Comparison of ENCODE assay signal across 1 cellular context in the genomic region with DNA sequence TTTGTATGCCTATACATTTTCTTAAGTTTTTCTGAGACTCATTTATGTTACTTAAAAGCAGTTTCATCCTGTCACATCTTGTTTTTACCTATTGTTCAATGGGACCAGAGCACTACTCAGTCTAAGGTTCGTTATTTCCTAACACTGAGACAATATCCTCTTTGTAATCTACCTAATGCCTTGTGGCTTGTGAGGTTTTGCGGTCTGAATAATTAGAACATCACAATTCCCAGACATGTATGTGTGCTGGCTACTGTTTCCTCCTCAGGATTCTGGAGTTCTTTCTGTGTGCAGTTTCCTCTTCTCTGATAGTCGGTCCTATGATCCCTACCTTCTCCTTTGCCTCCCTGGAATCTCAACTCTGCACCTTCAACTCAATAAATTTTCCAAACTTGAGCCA.
TF ChIP-seq lines count a peak whose summit lies in the region.

No MANE protein-coding gene starts in this region.

TF ChIP-seq in HepG2, 621 proteins besides CTCF, POLR2A, EP300 and RAD21 (continued from another document):
- TF ChIP-seq, protein P1, sequence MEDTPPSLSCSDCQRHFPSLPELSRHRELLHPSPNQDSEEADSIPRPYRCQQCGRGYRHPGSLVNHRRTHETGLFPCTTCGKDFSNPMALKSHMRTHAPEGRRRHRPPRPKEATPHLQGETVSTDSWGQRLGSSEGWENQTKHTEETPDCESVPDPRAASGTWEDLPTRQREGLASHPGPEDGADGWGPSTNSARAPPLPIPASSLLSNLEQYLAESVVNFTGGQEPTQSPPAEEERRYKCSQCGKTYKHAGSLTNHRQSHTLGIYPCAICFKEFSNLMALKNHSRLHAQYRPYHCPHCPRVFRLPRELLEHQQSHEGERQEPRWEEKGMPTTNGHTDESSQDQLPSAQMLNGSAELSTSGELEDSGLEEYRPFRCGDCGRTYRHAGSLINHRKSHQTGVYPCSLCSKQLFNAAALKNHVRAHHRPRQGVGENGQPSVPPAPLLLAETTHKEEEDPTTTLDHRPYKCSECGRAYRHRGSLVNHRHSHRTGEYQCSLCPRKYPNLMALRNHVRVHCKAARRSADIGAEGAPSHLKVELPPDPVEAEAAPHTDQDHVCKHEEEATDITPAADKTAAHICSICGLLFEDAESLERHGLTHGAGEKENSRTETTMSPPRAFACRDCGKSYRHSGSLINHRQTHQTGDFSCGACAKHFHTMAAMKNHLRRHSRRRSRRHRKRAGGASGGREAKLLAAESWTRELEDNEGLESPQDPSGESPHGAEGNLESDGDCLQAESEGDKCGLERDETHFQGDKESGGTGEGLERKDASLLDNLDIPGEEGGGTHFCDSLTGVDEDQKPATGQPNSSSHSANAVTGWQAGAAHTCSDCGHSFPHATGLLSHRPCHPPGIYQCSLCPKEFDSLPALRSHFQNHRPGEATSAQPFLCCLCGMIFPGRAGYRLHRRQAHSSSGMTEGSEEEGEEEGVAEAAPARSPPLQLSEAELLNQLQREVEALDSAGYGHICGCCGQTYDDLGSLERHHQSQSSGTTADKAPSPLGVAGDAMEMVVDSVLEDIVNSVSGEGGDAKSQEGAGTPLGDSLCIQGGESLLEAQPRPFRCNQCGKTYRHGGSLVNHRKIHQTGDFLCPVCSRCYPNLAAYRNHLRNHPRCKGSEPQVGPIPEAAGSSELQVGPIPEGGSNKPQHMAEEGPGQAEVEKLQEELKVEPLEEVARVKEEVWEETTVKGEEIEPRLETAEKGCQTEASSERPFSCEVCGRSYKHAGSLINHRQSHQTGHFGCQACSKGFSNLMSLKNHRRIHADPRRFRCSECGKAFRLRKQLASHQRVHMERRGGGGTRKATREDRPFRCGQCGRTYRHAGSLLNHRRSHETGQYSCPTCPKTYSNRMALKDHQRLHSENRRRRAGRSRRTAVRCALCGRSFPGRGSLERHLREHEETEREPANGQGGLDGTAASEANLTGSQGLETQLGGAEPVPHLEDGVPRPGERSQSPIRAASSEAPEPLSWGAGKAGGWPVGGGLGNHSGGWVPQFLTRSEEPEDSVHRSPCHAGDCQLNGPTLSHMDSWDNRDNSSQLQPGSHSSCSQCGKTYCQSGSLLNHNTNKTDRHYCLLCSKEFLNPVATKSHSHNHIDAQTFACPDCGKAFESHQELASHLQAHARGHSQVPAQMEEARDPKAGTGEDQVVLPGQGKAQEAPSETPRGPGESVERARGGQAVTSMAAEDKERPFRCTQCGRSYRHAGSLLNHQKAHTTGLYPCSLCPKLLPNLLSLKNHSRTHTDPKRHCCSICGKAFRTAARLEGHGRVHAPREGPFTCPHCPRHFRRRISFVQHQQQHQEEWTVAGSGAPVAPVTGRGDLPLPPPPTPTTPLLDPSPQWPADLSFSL (CRISPR knock-in tag; IDR thresholded peaks at IDR 0.05): no peak
